Comparison of ENCODE assay signal across 2 cellular contexts in genomic region chr1:230591676-230592075, GRCh38.
TF ChIP-seq lines count a peak whose summit lies in the region.

No MANE protein-coding gene starts in this region.

TF ChIP-seq in HepG2, 621 proteins besides CTCF, POLR2A, EP300 and RAD21:
- TF ChIP-seq ZNF354B (CRISPR knock-in tag; IDR thresholded peaks at IDR 0.05) (no peak), ZNF784 (CRISPR knock-in tag; IDR thresholded peaks at IDR 0.05; ENCODE audit: borderline replicate concordance) (no peak), GLMP (CRISPR knock-in tag; IDR thresholded peaks at IDR 0.05; ENCODE audit: borderline replicate concordance) (no peak), ZNF317 (CRISPR knock-in tag; IDR thresholded peaks at IDR 0.05) (no peak), CEBPB (IDR thresholded peaks at IDR 0.05; ENCODE audit: borderline replicate concordance, low read depth, low read length) (peak; percentile 27; the same call in 1 of the 2 replicates), REPIN1 (CRISPR knock-in tag; IDR thresholded peaks at IDR 0.05; ENCODE audit: borderline replicate concordance, low read depth) (no peak), SATB2 (CRISPR knock-in tag; IDR thresholded peaks at IDR 0.05) (no peak)
TF ChIP-seq in HepG2: peak in this region for 1.

TF ChIP-seq in K562, 482 proteins besides CTCF, POLR2A, EP300 and RAD21:
- TF ChIP-seq CEBPG (CRISPR knock-in tag; IDR thresholded peaks at IDR 0.05) (no peak), CEBPG (tag; conservative IDR thresholded peaks at IDR 0.05 in 1 of 2, IDR thresholded peaks at IDR 0.05 in 1 of 2) (peak; percentile 11 to 48; a peak in 2 of 4 replicates), CEBPB (tag; IDR thresholded peaks at IDR 0.05) (peak; percentile 43; the same call in 1 of the 2 replicates), ZNF282 (CRISPR knock-in tag; IDR thresholded peaks at IDR 0.05) (no peak)
